ENCODE assay signal across 13 cellular contexts in the genomic region with DNA sequence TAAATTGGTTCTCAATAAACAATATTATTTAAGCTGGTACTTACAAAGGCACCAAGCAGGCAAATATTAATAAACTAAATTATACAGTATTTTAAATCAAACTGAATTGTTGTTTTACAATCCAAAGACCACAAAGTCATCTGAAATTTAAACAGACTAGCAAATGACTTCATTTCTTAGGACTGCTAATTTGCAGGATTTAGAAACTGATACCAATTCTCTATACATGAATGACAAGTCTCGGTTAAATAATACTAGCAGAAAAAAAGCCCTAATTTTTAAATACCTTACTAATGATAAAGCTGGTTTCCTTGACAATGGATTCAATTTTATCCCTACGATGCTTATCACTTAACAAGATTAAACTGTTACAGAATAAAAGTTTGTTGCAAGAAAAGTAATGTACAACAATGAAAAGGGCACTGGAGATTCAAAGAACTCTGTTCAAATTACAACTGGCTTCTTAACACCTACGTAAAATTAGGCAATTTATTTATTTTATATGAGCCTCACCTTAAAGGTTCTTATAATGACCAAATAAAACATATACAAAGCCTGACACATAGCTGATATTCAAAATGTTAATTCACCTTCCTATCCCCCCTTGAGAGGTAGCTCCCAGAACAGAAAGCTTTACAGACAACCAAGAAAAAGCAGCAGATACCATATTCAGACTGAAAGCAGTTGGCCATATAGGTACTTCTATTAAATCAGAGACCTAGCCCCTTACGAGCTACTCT. TPM values are rescaled to one million over a fixed set of nuclear protein-coding genes. Genes with fewer than 3 reads are reported as not detected.
DNase-seq lines count a peak whose midpoint lies in the region; ATAC-seq, FAIRE-seq and TF ChIP-seq lines count a peak whose summit lies in the region.
"Had no signal": no experiment of that assay in that cellular context is flagged by ENCODE, and none has a peak within 500 bp of the region (broad histone marks: within the 10 kb centered on the region; RNA-seq: fewer than 3 reads in every experiment).

No MANE protein-coding gene starts in this region.

- H3K9me3 ChIP-seq in mucosa of descending colon = no peaks in the 10 kb centered on the region
- H3K9me3 ChIP-seq: left ventricle myocardium inferior had no signal

- no peak overlapping the region for H3K4me3 ChIP-seq in mucosa of descending colon
- H3K4me3 ChIP-seq: left ventricle myocardium inferior had no signal

- no peak overlapping the region for H3K4me3 Mint-ChIP-seq in activated CD4-positive, alpha-beta T cell treated with anti-CD3 and anti-CD28 coated beads for 36 hours
- H3K4me3 Mint-ChIP-seq: stimulated activated effector memory CD8-positive, alpha-beta T cell treated with anti-CD3 and anti-CD28 coated beads, Interleukin-12 subunit alpha, Interleukin-12 subunit beta, amount 100 ng/mL, for 72 hours had no signal

- ATAC-seq in activated CD4-positive, alpha-beta T cell treated with anti-CD3 and anti-CD28 coated beads for 36 hours = no peak
- ATAC-seq in GM19467 (IDR thresholded peaks at IDR 0.05; ENCODE audit: unreplicated experiment) = peak; percentile 56
- peak; percentile 63 for ATAC-seq in HG03175 (IDR thresholded peaks at IDR 0.05; ENCODE audit: unreplicated experiment)
- ATAC-seq in mucosa of descending colon = no peak
- ATAC-seq: stimulated activated effector memory CD8-positive, alpha-beta T cell treated with anti-CD3 and anti-CD28 coated beads, Interleukin-12 subunit alpha, Interleukin-12 subunit beta, amount 100 ng/mL, for 72 hours had no signal

- peaks cover 20% of the 10 kb centered on the region for H3K36me3 Mint-ChIP-seq in activated CD4-positive, alpha-beta T cell treated with anti-CD3 and anti-CD28 coated beads for 36 hours (ENCODE audit: low read depth)

- intact Hi-C loops in activated CD4-positive, alpha-beta T cell treated with anti-CD3 and anti-CD28 coated beads for 36 hours (cut with DNase I, micrococcal nuclease) = no loop called here
- intact Hi-C loops in mucosa of descending colon (cut with DNase I, micrococcal nuclease) = no loop called here

- no peaks in the 10 kb centered on the region for H3K4me1 ChIP-seq in mucosa of descending colon (ENCODE audit: low read depth)
- H3K4me1 ChIP-seq: left ventricle myocardium inferior had no signal

- peak; percentile 65 for FAIRE-seq in colon (lab: Jason Lieb, UNC)

- POLR2A ChIA-PET in activated CD4-positive, alpha-beta T cell treated with anti-CD3 and anti-CD28 coated beads for 36 hours (lab: Charles Lee) = no interaction called here

- DNase-seq in activated CD4-positive, alpha-beta T cell treated with anti-CD3 and anti-CD28 coated beads for 36 hours = no peak
- no peak for DNase-seq in activated CD4-positive, alpha-beta T cell treated with anti-CD3 and anti-CD28 coated beads for 48 hours
- no peak for DNase-seq in stimulated activated naive CD4-positive, alpha-beta T cell (lab: John Stamatoyannopoulos, UW)
- DNase-seq in HCEC 1CT = no peak
- DNase-seq in mucosa of descending colon = no peak
- DNase-seq: dorsolateral prefrontal cortex, left ventricle myocardium inferior, NCI-H2227 treated with DMSO at 0.1 percent for 48 hours, occipital lobe had no signal

- H3K4me1 Mint-ChIP-seq in activated CD4-positive, alpha-beta T cell treated with anti-CD3 and anti-CD28 coated beads for 36 hours = peaks cover 61% of the 10 kb centered on the region

- peak overlapping the region; percentile 22 for H3K27ac Mint-ChIP-seq in activated CD4-positive, alpha-beta T cell treated with anti-CD3 and anti-CD28 coated beads for 36 hours
- H3K27ac Mint-ChIP-seq: stimulated activated effector memory CD8-positive, alpha-beta T cell treated with anti-CD3 and anti-CD28 coated beads, Interleukin-12 subunit alpha, Interleukin-12 subunit beta, amount 100 ng/mL, for 72 hours had no signal

- no peaks in the 10 kb centered on the region for H3K36me3 ChIP-seq in mucosa of descending colon (ENCODE audit: low read depth)
- H3K36me3 ChIP-seq: left ventricle myocardium inferior had no signal

- CTCF ChIA-PET in activated CD4-positive, alpha-beta T cell treated with anti-CD3 and anti-CD28 coated beads for 36 hours (lab: Charles Lee) = interaction anchor here (0.6 to 1.6 kb wide), 6 partner anchors 16 to 865 kb away, joined by 3 read pairs; no protein-coding TSS in a partner anchor

- H3K9me3 Mint-ChIP-seq in activated CD4-positive, alpha-beta T cell treated with anti-CD3 and anti-CD28 coated beads for 36 hours (ENCODE audit: low read depth) = no peaks in the 10 kb centered on the region
- H3K9me3 Mint-ChIP-seq: stimulated activated effector memory CD8-positive, alpha-beta T cell treated with anti-CD3 and anti-CD28 coated beads, Interleukin-12 subunit alpha, Interleukin-12 subunit beta, amount 100 ng/mL, for 72 hours had no signal

- no peaks in the 10 kb centered on the region for H3K27me3 Mint-ChIP-seq in activated CD4-positive, alpha-beta T cell treated with anti-CD3 and anti-CD28 coated beads for 36 hours

- no peak for TF ChIP-seq CTCF in mucosa of descending colon (IDR thresholded peaks at IDR 0.05)

RNA-seq across cellular contexts. Expression of a gene that starts 33.1 kb away (rescaled TPM):
- 100 to 1,000 TPM; 133 to 141 TPM for total RNA-seq in activated CD4-positive, alpha-beta T cell treated with anti-CD3 and anti-CD28 coated beads for 36 hours
- 10 to 100 TPM; 43.0 to 68.6 (median 51.3) TPM for total RNA-seq in mucosa of descending colon

Comparison
In these comparisons a context has a peak if more than half of its experiments do, and no peak if none do; other contexts are left out.
1. ATAC-seq: peak in GM19467 (single experiment) and HG03175 (single experiment); none in activated CD4-positive, alpha-beta T cell treated with anti-CD3 and anti-CD28 coated beads for 36 hours (single experiment) and mucosa of descending colon (single experiment).